In the genomic region with DNA sequence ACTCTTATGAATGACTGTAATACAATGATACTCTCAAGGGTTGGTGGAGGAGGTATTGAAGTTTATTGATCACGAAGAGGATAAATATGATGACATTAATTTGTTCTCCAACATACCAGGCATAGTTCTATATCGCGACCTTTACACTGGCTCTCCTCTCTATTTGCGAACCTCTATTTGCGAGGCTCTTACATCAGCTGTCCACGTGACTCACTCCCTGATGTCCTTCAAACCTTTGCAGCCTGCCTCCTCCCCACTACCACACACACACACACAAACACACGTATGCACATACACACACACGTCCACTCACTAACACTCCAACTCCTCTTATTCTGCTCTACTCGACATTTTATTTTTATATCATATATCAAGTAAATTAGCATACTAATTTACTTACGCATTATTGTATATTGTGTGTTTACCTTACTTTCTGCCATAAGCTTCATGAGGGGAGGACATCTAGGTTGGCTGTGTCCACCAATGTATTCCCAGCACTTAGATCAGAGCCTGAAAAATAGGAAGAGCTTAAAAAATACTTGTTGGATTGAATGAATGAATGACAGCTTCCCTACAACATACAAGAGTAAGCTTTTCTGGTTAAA, we compare ENCODE assay signal across 20 cellular contexts.
"Had no signal": no experiment of that assay in that cellular context is flagged by ENCODE, and none has a peak within 500 bp of the region (broad histone marks: within the 10 kb centered on the region; RNA-seq: fewer than 3 reads in every experiment).

No MANE protein-coding gene starts in this region.

- H3K4me1 Mint-ChIP-seq: immature natural killer cell had no signal

- H3K27ac ChIP-seq: pancreas, tibial nerve, vagina had no signal

- H3K27me3 Mint-ChIP-seq: activated naive CD8-positive, alpha-beta T cell treated with anti-CD3 and anti-CD28 coated beads, Interleukin-2, amount 50 U/mL, for 24 hours; naive B cell had no signal

- H3K27me3 ChIP-seq: pancreas, tibial nerve, vagina had no signal

- H3K4me3 ChIP-seq: lung, pancreas, tibial nerve, vagina had no signal

- H3K27ac Mint-ChIP-seq: activated naive CD4-positive, alpha-beta T cell treated with anti-CD3 and anti-CD28 coated beads for 36 hours; activated naive CD8-positive, alpha-beta T cell treated with anti-CD3 and anti-CD28 coated beads, Interleukin-2, amount 50 U/mL, for 24 hours; effector memory CD8-positive, alpha-beta T cell; immature natural killer cell; naive B cell; T-helper 2 cell treated with Interferon-gamma antibody and Interleukin-4, amounts not matched to agents 5 μg/mL and 100 μg/mL, for 36 hours had no signal

- H3K4me3 Mint-ChIP-seq: activated naive CD4-positive, alpha-beta T cell treated with anti-CD3 and anti-CD28 coated beads for 36 hours; activated naive CD8-positive, alpha-beta T cell treated with anti-CD3 and anti-CD28 coated beads, Interleukin-2, amount 50 U/mL, for 24 hours; effector memory CD8-positive, alpha-beta T cell; immature natural killer cell; naive B cell; T-helper 2 cell treated with Interferon-gamma antibody and Interleukin-4, amounts not matched to agents 5 μg/mL and 100 μg/mL, for 36 hours had no signal

- H3K9me3 Mint-ChIP-seq: activated naive CD4-positive, alpha-beta T cell treated with anti-CD3 and anti-CD28 coated beads for 36 hours; activated naive CD8-positive, alpha-beta T cell treated with anti-CD3 and anti-CD28 coated beads, Interleukin-2, amount 50 U/mL, for 24 hours; effector memory CD8-positive, alpha-beta T cell; T-helper 2 cell treated with Interferon-gamma antibody and Interleukin-4, amounts not matched to agents 5 μg/mL and 100 μg/mL, for 36 hours had no signal

- H3K36me3 Mint-ChIP-seq: naive B cell had no signal

- ATAC-seq: activated naive CD8-positive, alpha-beta T cell treated with anti-CD3 and anti-CD28 coated beads, Interleukin-2, amount 50 U/mL, for 24 hours; effector memory CD8-positive, alpha-beta T cell had no signal

- H3K9me3 ChIP-seq: pancreas, tibial nerve, vagina had no signal

- FAIRE-seq: bronchial epithelial cell had no signal

- H3K36me3 ChIP-seq: pancreas, tibial nerve, vagina had no signal

- H3K4me1 ChIP-seq: pancreas, tibial nerve, vagina had no signal

- DNase-seq: activated CD4-positive, alpha-beta T cell treated with anti-CD3 and anti-CD28 coated beads, Interleukin-2, amount 50 U/mL, for 1 hour; activated naive CD4-positive, alpha-beta T cell treated with anti-CD3 and anti-CD28 coated beads for 36 hours; activated naive CD8-positive, alpha-beta T cell treated with anti-CD3 and anti-CD28 coated beads, Interleukin-2, amount 50 U/mL, for 24 hours; activated T-cell treated with anti-CD3 and anti-CD28 coated beads for 4 hours; aorta; dermis blood vessel endothelial cell; effector memory CD8-positive, alpha-beta T cell; head of caudate nucleus; immature natural killer cell; naive B cell; stimulated activated CD4-positive, alpha-beta T cell treated with anti-CD3 and anti-CD28 coated beads, Interleukin-15, amount 100 ng/mL, for 24 hours; stimulated activated CD4-positive, alpha-beta T cell treated with anti-CD3 and anti-CD28 coated beads, Interleukin-4, amount 100 ng/mL, for 24 hours; stimulated activated naive CD4-positive, alpha-beta T cell treated with Interleukin-2 at 50 U/mL for 16 hours; substantia nigra had no signal
